7 cellular contexts compared by ENCODE assay signal in the genomic region with DNA sequence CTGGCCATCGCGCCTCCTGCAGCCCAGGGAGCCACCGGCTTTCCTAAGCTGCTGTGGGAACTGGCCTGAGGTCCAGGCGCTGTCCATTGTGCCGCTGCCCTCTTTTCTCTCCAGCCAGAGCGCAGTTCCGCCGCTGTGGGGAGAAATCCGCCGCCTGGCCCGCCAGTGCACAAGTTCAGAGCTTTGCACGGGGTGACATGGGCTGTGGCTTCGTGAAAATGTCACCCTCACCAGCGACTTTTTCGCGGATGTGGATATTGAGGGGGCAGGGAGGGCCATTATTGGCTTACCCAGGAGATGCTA.
DNase-seq lines count a peak whose midpoint lies in the region; ATAC-seq, FAIRE-seq and TF ChIP-seq lines count a peak whose summit lies in the region.
"Not testable (repeated sequence)": the region's sequence is repeated elsewhere in the genome, so short reads cannot be mapped to it uniquely, and the experiment has no call there.

No MANE protein-coding gene starts in this region.

- ATAC-seq in activated naive CD8-positive, alpha-beta T cell treated with anti-CD3 and anti-CD28 coated beads, Interleukin-2, amount 50 U/mL, for 24 hours = not testable (repeated sequence)
- ATAC-seq in right lobe of liver (peak; percentile 28 to 47 (median 38)), pancreas (peak; percentile 30 to 65 (median 52))

- H3K9me3 Mint-ChIP-seq in activated CD4-positive, alpha-beta T cell treated with anti-CD3 and anti-CD28 coated beads, Interleukin-2, amount 10 ng/mL, durations not matched to agents 24 days and 14 days = peaks cover 25% of the 10 kb centered on the region
- H3K9me3 Mint-ChIP-seq in activated naive CD8-positive, alpha-beta T cell treated with anti-CD3 and anti-CD28 coated beads, Interleukin-2, amount 50 U/mL, for 24 hours = peaks cover 23% of the 10 kb centered on the region

- H3K27me3 ChIP-seq in esophagus squamous epithelium, right lobe of liver, pancreas, stomach: not testable (repeated sequence)

- not testable (repeated sequence) for H3K27me3 Mint-ChIP-seq in activated CD4-positive, alpha-beta T cell treated with anti-CD3 and anti-CD28 coated beads, Interleukin-2, amount 10 ng/mL, durations not matched to agents 24 days and 14 days; activated naive CD8-positive, alpha-beta T cell treated with anti-CD3 and anti-CD28 coated beads, Interleukin-2, amount 50 U/mL, for 24 hours

- peaks cover 0 to 19% (median 5%) of the 10 kb centered on the region in 3 donors for H3K4me1 ChIP-seq in esophagus squamous epithelium
- not testable (repeated sequence) for H3K4me1 ChIP-seq in right lobe of liver, pancreas
- peaks cover 0 to 19% (median 7%) of the 10 kb centered on the region in 4 donors for H3K4me1 ChIP-seq in stomach

- H3K36me3 ChIP-seq in esophagus squamous epithelium, right lobe of liver, pancreas, stomach: not testable (repeated sequence)

- TF ChIP-seq POLR2A in esophagus squamous epithelium (IDR thresholded peaks at IDR 0.05); right lobe of liver (IDR thresholded peaks at IDR 0.05); stomach (IDR thresholded peaks at IDR 0.05): not testable (repeated sequence)

- not testable (repeated sequence) for H3K4me1 Mint-ChIP-seq in activated CD4-positive, alpha-beta T cell treated with anti-CD3 and anti-CD28 coated beads, Interleukin-2, amount 10 ng/mL, durations not matched to agents 24 days and 14 days
- H3K4me1 Mint-ChIP-seq in activated naive CD8-positive, alpha-beta T cell treated with anti-CD3 and anti-CD28 coated beads, Interleukin-2, amount 50 U/mL, for 24 hours = peaks cover 11% of the 10 kb centered on the region

- not testable (repeated sequence) for DNase-seq in LNCaP clone FGC (ENCODE audit: low read depth); esophagus squamous epithelium (lab: John Stamatoyannopoulos, UW); pancreas; stomach
- peak; percentile 49 for DNase-seq in activated CD4-positive, alpha-beta T cell treated with anti-CD3 and anti-CD28 coated beads, Interleukin-2, amount 10 ng/mL, durations not matched to agents 24 days and 14 days
- DNase-seq in activated naive CD8-positive, alpha-beta T cell treated with anti-CD3 and anti-CD28 coated beads, Interleukin-2, amount 50 U/mL, for 24 hours = peak; percentile 5
- peak in 1 of 3 donors; percentile 35 for DNase-seq in right lobe of liver

- TF ChIP-seq CTCF in LNCaP clone FGC (IDR thresholded peaks at IDR 0.05; ENCODE audit: control insufficient read depth, extremely low read depth, insufficient read depth); esophagus squamous epithelium (IDR thresholded peaks at IDR 0.05); right lobe of liver (IDR thresholded peaks at IDR 0.05); pancreas (IDR thresholded peaks at IDR 0.05); stomach (IDR thresholded peaks at IDR 0.05): not testable (repeated sequence)

- not testable (repeated sequence) for H3K9me3 ChIP-seq in esophagus squamous epithelium, right lobe of liver, pancreas
- peaks cover 0 to 66% (median 25%) of the 10 kb centered on the region in 4 donors for H3K9me3 ChIP-seq in stomach

- H3K4me3 ChIP-seq in LNCaP clone FGC (ENCODE audit: low read depth, low read length) = peak overlapping the region; percentile 29; the same call in 1 of the 2 replicates
- peak overlapping the region; percentile 41 to 65 (median 61) for H3K4me3 ChIP-seq in esophagus squamous epithelium
- H3K4me3 ChIP-seq in right lobe of liver = peak overlapping the region; percentile 49 to 86 (median 71)
- peak overlapping the region; percentile 26 to 66 (median 52) for H3K4me3 ChIP-seq in pancreas
- H3K4me3 ChIP-seq in stomach = peak overlapping the region; percentile 45 to 86 (median 61)

- FAIRE-seq in pancreas (lab: Jason Lieb, UNC) = not testable (repeated sequence)

- peak overlapping the region; percentile 87 for H3K4me3 Mint-ChIP-seq in activated CD4-positive, alpha-beta T cell treated with anti-CD3 and anti-CD28 coated beads, Interleukin-2, amount 10 ng/mL, durations not matched to agents 24 days and 14 days
- H3K4me3 Mint-ChIP-seq in activated naive CD8-positive, alpha-beta T cell treated with anti-CD3 and anti-CD28 coated beads, Interleukin-2, amount 50 U/mL, for 24 hours = peak overlapping the region; percentile 92

- intact Hi-C loops in activated CD4-positive, alpha-beta T cell treated with anti-CD3 and anti-CD28 coated beads, Interleukin-2, amount 10 ng/mL, durations not matched to agents 24 days and 14 days (cut with micrococcal nuclease); esophagus squamous epithelium (cut with DNase I); right lobe of liver (cut with DNase I); pancreas (cut with DNase I); stomach (cut with DNase I; ENCODE audit: low total_unique reads): not testable (repeated sequence)

- not testable (repeated sequence) for TF ChIP-seq EP300 in stomach (IDR thresholded peaks at IDR 0.05)

- peak overlapping the region in 2 of 4 donors; percentile 46 to 72 for H3K27ac ChIP-seq in esophagus squamous epithelium
- H3K27ac ChIP-seq in right lobe of liver, pancreas: not testable (repeated sequence)
- H3K27ac ChIP-seq in stomach = peak overlapping the region in 3 of 5 donors; percentile 50 to 80 (median 73)

- H3K36me3 Mint-ChIP-seq in activated CD4-positive, alpha-beta T cell treated with anti-CD3 and anti-CD28 coated beads, Interleukin-2, amount 10 ng/mL, durations not matched to agents 24 days and 14 days (ENCODE audit: low read depth) = not testable (repeated sequence)
- H3K36me3 Mint-ChIP-seq in activated naive CD8-positive, alpha-beta T cell treated with anti-CD3 and anti-CD28 coated beads, Interleukin-2, amount 50 U/mL, for 24 hours (ENCODE audit: low read depth) = peaks cover 15% of the 10 kb centered on the region

- 53% methylated on average over 7 of the region's 16 CpGs; no CpG with 5 or more reads in 1 of the 2 donors for WGBS in esophagus squamous epithelium, 2 donors
- 13% methylated on average over 6 of the region's 16 CpGs for WGBS in right lobe of liver (ENCODE audit: insufficient coverage, low coverage, low lambda C conversion rate, missing lambda C conversion rate)
- WGBS in pancreas, 2 donors = 4 to 7% methylated on average over 16 of the region's 16 CpGs
- 6 to 27% (median 9%) methylated on average over 4 to 16 of the region's 16 CpGs for WGBS in stomach, 5 donors

- not testable (repeated sequence) for H3K27ac Mint-ChIP-seq in activated CD4-positive, alpha-beta T cell treated with anti-CD3 and anti-CD28 coated beads, Interleukin-2, amount 10 ng/mL, durations not matched to agents 24 days and 14 days; activated naive CD8-positive, alpha-beta T cell treated with anti-CD3 and anti-CD28 coated beads, Interleukin-2, amount 50 U/mL, for 24 hours
